In the genomic region with DNA sequence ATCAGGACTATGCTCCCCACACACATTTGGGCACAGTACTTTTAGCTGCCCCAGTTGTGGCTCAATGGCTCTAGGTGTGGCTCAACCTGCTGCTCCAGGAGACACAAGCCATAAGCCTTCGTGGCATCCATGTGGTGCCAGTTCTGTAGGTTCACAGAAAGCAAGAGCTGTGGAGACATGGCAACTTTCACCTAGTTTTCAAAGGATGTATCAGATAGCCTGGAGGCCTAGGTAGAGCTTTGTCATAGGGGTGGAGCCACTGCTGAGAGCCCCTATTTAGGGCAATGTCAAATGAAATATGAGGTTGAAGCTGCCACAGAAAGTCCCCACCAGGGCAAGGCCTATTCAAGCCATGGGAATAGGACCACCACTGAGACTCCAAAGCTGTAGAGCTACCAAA, we compare ENCODE assay signal across 19 cellular contexts.
DNase-seq lines count a peak whose midpoint lies in the region; ATAC-seq and TF ChIP-seq lines count a peak whose summit lies in the region.
"Had no signal": no experiment of that assay in that cellular context is flagged by ENCODE, and none has a peak within 500 bp of the region (broad histone marks: within the 10 kb centered on the region; RNA-seq: fewer than 3 reads in every experiment).

No MANE protein-coding gene starts in this region.

- DNase-seq in PC-9: peak; percentile 7 to 37
- DNase-seq in epithelial cell of esophagus (ENCODE audit: low read depth): peak; percentile 61
- peak; percentile 85 to 94 for DNase-seq in trophoblast cell
- no peak for DNase-seq in aorta
- DNase-seq in amniotic stem cell (lab: John Stamatoyannopoulos, UW): no peak
- DNase-seq in stimulated activated CD4-positive, alpha-beta T cell treated with anti-CD3 and anti-CD28 coated beads, Interleukin-2, amount 100 ng/mL, for 24 hours: no peak
- DNase-seq: 8988T; ACHN; BE2C; C1 segment of cervical spinal cord; Caco-2; Calu3; CD4-positive, alpha-beta memory T cell; CD4-positive, CD25-positive, alpha-beta regulatory T cell; CD8-positive, alpha-beta memory T cell; DMS79 treated with DMSO at 0.1 percent for 48 hours; GF-D8 had no signal

- no peaks in the 10 kb centered on the region for H4K20me1 ChIP-seq in PC-9 (ENCODE audit: insufficient read depth)
- H4K20me1 ChIP-seq: BLaER1 had no signal

- no peaks in the 10 kb centered on the region for H3K36me3 ChIP-seq in PC-9 (ENCODE audit: low read depth)
- H3K36me3 ChIP-seq in trophoblast cell (ENCODE audit: control insufficient read depth in 1 of 2, insufficient read depth in 2 of 2, low read length in 2 of 2): no peaks in the 10 kb centered on the region
- no peaks in the 10 kb centered on the region for H3K36me3 ChIP-seq in aorta (ENCODE audit: control insufficient read depth in 1 of 2, insufficient read depth in 2 of 2, low read length in 1 of 2)
- H3K36me3 ChIP-seq: BE2C, BLaER1 had no signal

- H3K79me2 ChIP-seq in PC-9 (ENCODE audit: low read depth) (no peaks in the 10 kb centered on the region), trophoblast cell (ENCODE audit: control insufficient read depth, insufficient read depth, low read length, poor library complexity) (no peaks in the 10 kb centered on the region)

- H3K4me2 ChIP-seq in PC-9 (peak overlapping the region; percentile 10), trophoblast cell (ENCODE audit: low read length) (no peak overlapping the region)
- H3K4me2 ChIP-seq: BLaER1 had no signal

- H3K79me1 ChIP-seq in trophoblast cell (ENCODE audit: low read length): no peaks in the 10 kb centered on the region

- H3K4me1 ChIP-seq in PC-9 (replicated peaks; ENCODE audit: insufficient read depth) (peaks cover 15% of the 10 kb centered on the region), trophoblast cell (ENCODE audit: control insufficient read depth in 1 of 2, insufficient read depth in 2 of 2, low read length in 2 of 2) (peaks cover 0 to 6% of the 10 kb centered on the region in 2 experiments), aorta (ENCODE audit: control insufficient read depth in 1 of 2, insufficient read depth in 2 of 2, low read length in 2 of 2) (no peaks in the 10 kb centered on the region)
- H3K4me1 ChIP-seq: BE2C, BLaER1, Caco-2 had no signal

- WGBS in trophoblast cell (ENCODE audit: extremely low coverage, insufficient coverage, insufficient read length): no CpG with 5 or more reads among the region's 1 CpG
- WGBS in aorta, 2 donors: 94 to 100% methylated on average over 1 of the region's 1 CpG

- intact Hi-C loops in PC-9 (cut with micrococcal nuclease; ENCODE audit: unreplicated experiment) (no loop called here), aorta (cut with DNase I) (no loop called here)

- H3K23ac ChIP-seq in trophoblast cell (ENCODE audit: low read length): no peak overlapping the region

- H2AFZ ChIP-seq in PC-9 (no peak overlapping the region), trophoblast cell (ENCODE audit: insufficient read depth, low read length, poor library complexity) (no peak overlapping the region)

- H2AK5ac ChIP-seq in trophoblast cell (ENCODE audit: low read length): no peak overlapping the region

- H3K27me3 ChIP-seq in PC-9 (ENCODE audit: insufficient read depth, low read depth) (no peaks in the 10 kb centered on the region), trophoblast cell (ENCODE audit: insufficient read depth, low read length) (no peaks in the 10 kb centered on the region), aorta (ENCODE audit: control insufficient read depth in 1 of 2, insufficient read depth in 2 of 2, low read length in 1 of 2) (no peaks in the 10 kb centered on the region)
- H3K27me3 ChIP-seq: BE2C, BLaER1 had no signal

- no peak overlapping the region for H3K4ac ChIP-seq in trophoblast cell (ENCODE audit: low read depth, low read length)

- POLR2A ChIA-PET in PC-9 (lab: Charles Lee; ENCODE audit: unreplicated experiment): no interaction called here

- H2BK5ac ChIP-seq in trophoblast cell (ENCODE audit: low read depth, low read length, poor library complexity): no peak overlapping the region

- no peak overlapping the region for H4K8ac ChIP-seq in trophoblast cell (ENCODE audit: low read depth, low read length)

- H3K18ac ChIP-seq in trophoblast cell (ENCODE audit: low read length): no peak overlapping the region

- no peak overlapping the region for H2BK12ac ChIP-seq in trophoblast cell (ENCODE audit: low read length)

- CTCF ChIA-PET in PC-9 (lab: Charles Lee): no interaction called here

- ATAC-seq in HG02973 (IDR thresholded peaks at IDR 0.05; ENCODE audit: unreplicated experiment): no peak
- ATAC-seq in aorta (ENCODE audit: low FRiP score): no peak

- H3K4me3 ChIP-seq in PC-9: no peak overlapping the region
- no peak overlapping the region for H3K4me3 ChIP-seq in epithelial cell of esophagus (ENCODE audit: low read length)
- no peak overlapping the region for H3K4me3 ChIP-seq in trophoblast cell (ENCODE audit: low read depth, low read length)
- no peak overlapping the region for H3K4me3 ChIP-seq in aorta (ENCODE audit: low read length in 2 of 2)
- H3K4me3 ChIP-seq: BLaER1 had no signal

- 0 out of 2 replicates have a peak, but pooled peaks cover 3% of the 10 kb centered on the region for H3F3A ChIP-seq in PC-9 (ENCODE audit: insufficient read depth, low read depth)

- H3K9me3 ChIP-seq in PC-9 (ENCODE audit: insufficient read depth, low read depth) (peaks cover 7% of the 10 kb centered on the region; the same call in 1 of the 2 replicates), trophoblast cell (ENCODE audit: insufficient read depth, low read depth, low read length) (peaks cover 3% of the 10 kb centered on the region), aorta (ENCODE audit: control insufficient read depth, low read length) (peaks cover 4% of the 10 kb centered on the region)
- H3K9me3 ChIP-seq: BE2C had no signal

- no peak overlapping the region for H3K27ac ChIP-seq in PC-9
- H3K27ac ChIP-seq in trophoblast cell (ENCODE audit: low read depth, low read length): no peak overlapping the region
- no peak overlapping the region for H3K27ac ChIP-seq in aorta (ENCODE audit: low read depth in 1 of 2, low read length in 2 of 2)
- H3K27ac ChIP-seq: BLaER1 had no signal

- no peak overlapping the region for H3K14ac ChIP-seq in trophoblast cell (ENCODE audit: low read length)

- TF ChIP-seq CTCF in PC-9 (conservative IDR thresholded peaks at IDR 0.05) (no peak), epithelial cell of esophagus (IDR thresholded peaks at IDR 0.05; ENCODE audit: insufficient read depth, low read depth, low read length, missing control alignments) (no peak)

- H3K9ac ChIP-seq in trophoblast cell (ENCODE audit: low read length): no peak overlapping the region
- H3K9ac ChIP-seq: BLaER1 had no signal

- BruUV-seq in PC-9 (replicated peaks; lab: Mats Ljungman, UMichigan): no TSS peak

- no peaks in the 10 kb centered on the region for H3K9me2 ChIP-seq in PC-9 (ENCODE audit: insufficient read depth)

- H4K91ac ChIP-seq in trophoblast cell (ENCODE audit: low read depth, low read length): no peak overlapping the region

- H2BK120ac ChIP-seq in trophoblast cell (ENCODE audit: insufficient read depth, low read length, poor library complexity): peak overlapping the region; percentile 30

- H4K12ac ChIP-seq in trophoblast cell (ENCODE audit: low read depth, low read length): no peak overlapping the region

Comparison
In these comparisons a context has a peak if more than half of its experiments do, and no peak if none do; other contexts are left out.
1. DNase-seq: peak in PC-9 (2 of 2), epithelial cell of esophagus (single experiment) and trophoblast cell (2 of 2); none in aorta (0 of 2), amniotic stem cell (single experiment) and stimulated activated CD4-positive, alpha-beta T cell treated with anti-CD3 and anti-CD28 coated beads, Interleukin-2, amount 100 ng/mL, for 24 hours (0 of 2).